4 cellular contexts compared by ENCODE assay signal in genomic region chr4:76243877-76244276, GRCh38. TPM values are rescaled to one million over a fixed set of nuclear protein-coding genes. Genes with fewer than 3 reads are reported as not detected.
A peak's percentile ranks its signal among the peaks of the same experiment; 100 is the strongest.
DNase-seq lines count a peak whose midpoint lies in the region; ATAC-seq, FAIRE-seq and TF ChIP-seq lines count a peak whose summit lies in the region.
"Not testable (repeated sequence)": the region's sequence is repeated elsewhere in the genome, so short reads cannot be mapped to it uniquely, and the experiment has no call there.
"Had no signal": no experiment of that assay in that cellular context is flagged by ENCODE, and none has a peak within 500 bp of the region (broad histone marks: within the 10 kb centered on the region; RNA-seq: fewer than 3 reads in every experiment).

No MANE protein-coding gene starts in this region.

- in situ Hi-C loops in K562 (cut with MboI), result not testable (repeated sequence)

- TF ChIP-seq POLR2A in K562 (conservative IDR thresholded peaks at IDR 0.05), result not testable (repeated sequence)

- not testable (repeated sequence) for BruUV-seq in K562 (replicated peaks; lab: Mats Ljungman, UMichigan)

- TF ChIP-seq RAD21 in K562 (CRISPR knock-in tag; conservative IDR thresholded peaks at IDR 0.05 in 1 of 2, IDR thresholded peaks at IDR 0.05 in 1 of 2), result not testable (repeated sequence)

- H3K4me3 ChIP-seq in HEK293 (ENCODE audit: low read depth, low read length); K562: not testable (repeated sequence)

- not testable (repeated sequence) for H4K20me1 ChIP-seq in K562 (replicated peaks; ENCODE audit: control insufficient read depth, insufficient read depth, low read length)

- POLR2A ChIA-PET in HEK293 (lab: Yijun Ruan, JAX); K562 (lab: Yijun Ruan, JAX): not testable (repeated sequence)

- H3K4me2 ChIP-seq in K562 (ENCODE audit: insufficient read depth, low read length), result not testable (repeated sequence)

- not testable (repeated sequence) for ATAC-seq in K562

- TF ChIP-seq CTCF in HEK293 (tag by site-specific recombination; IDR thresholded peaks at IDR 0.05); K562 (IDR thresholded peaks at IDR 0.05 in 2 of 3, conservative IDR thresholded peaks at IDR 0.05 in 1 of 3; ENCODE audit: insufficient read depth in 2 of 3, low read depth in 1 of 3, low read length in 3 of 3): not testable (repeated sequence)

- H3K36me3 ChIP-seq in HEK293 (ENCODE audit: control insufficient read depth in 2 of 2, insufficient read depth in 1 of 2, low read length in 2 of 2); K562 (ENCODE audit: control insufficient read depth, insufficient read depth, low read length): not testable (repeated sequence)

- TF ChIP-seq EP300 in K562 (IDR thresholded peaks at IDR 0.05; ENCODE audit: low read length), result not testable (repeated sequence)

- intact Hi-C loops in K562 (cut with micrococcal nuclease), result not testable (repeated sequence)

- not testable (repeated sequence) for H3K9ac ChIP-seq in K562 (ENCODE audit: insufficient read depth in 1 of 2, low read depth in 2 of 2, low read length in 2 of 2)

- DNase-seq in K562 (ENCODE audit: extremely low read depth in 1 of 4, low spot score in 3 of 4), result not testable (repeated sequence)

- not testable (repeated sequence) for FAIRE-seq in K562 (lab: Jason Lieb, UNC)

- CTCF ChIA-PET in HEK293 (lab: Yijun Ruan, JAX); K562 (lab: Yijun Ruan, JAX; ENCODE audit: low intra/inter-chr PET ratio): not testable (repeated sequence)

- H3K4me1 ChIP-seq in HEK293 (ENCODE audit: control insufficient read depth, insufficient read depth, low read length); K562 (replicated peaks in 1 of 2; ENCODE audit: control insufficient read depth in 2 of 2, insufficient read depth in 2 of 2, low read length in 2 of 2): not testable (repeated sequence)

- H3K9me1 ChIP-seq in K562 (ENCODE audit: control insufficient read depth, insufficient read depth, low read length), result not testable (repeated sequence)

- H3K9me3 ChIP-seq in HEK293 (ENCODE audit: control insufficient read depth, insufficient read depth, low read depth, low read length); K562 (replicated peaks; ENCODE audit: control insufficient read depth, insufficient read depth, low read depth, low read length): not testable (repeated sequence)

- not testable (repeated sequence) for H3K27ac ChIP-seq in HEK293 (ENCODE audit: extremely low read depth, low read depth, low read length); K562 (ENCODE audit: extremely low read depth, low read depth, low read length)

- H2AFZ ChIP-seq in K562 (ENCODE audit: low read depth, low read length), result not testable (repeated sequence)

- 56% methylated on average over 2 of the region's 2 CpGs for WGBS in K562 (ENCODE audit: insufficient coverage, low coverage, missing lambda C conversion rate)

- H3K27me3 ChIP-seq in K562 (ENCODE audit: control insufficient read depth in 2 of 2, insufficient read depth in 2 of 2, low read length in 2 of 2), result not testable (repeated sequence)

- not testable (repeated sequence) for H3K79me2 ChIP-seq in K562 (ENCODE audit: control insufficient read depth, insufficient read depth, low read length)

TF ChIP-seq in HEK293, 187 proteins besides CTCF, POLR2A, EP300 and RAD21:
- TF ChIP-seq ZNF146 (tag by site-specific recombination; IDR thresholded peaks at IDR 0.05), result peak; percentile 75

TF ChIP-seq in K562, 482 proteins besides CTCF, POLR2A, EP300 and RAD21:
- TF ChIP-seq KDM1A (IDR thresholded peaks at IDR 0.05) (0 out of 4 replicates have a peak, but pooled peaks of 1 of the 2 experiments have one; percentile 20), ZNF146 (CRISPR knock-in tag; IDR thresholded peaks at IDR 0.05; ENCODE audit: unreplicated experiment) (peak; percentile 68)

RNA-seq across cellular contexts. Expression of gene FAM47E, which starts 7.6 kb away (rescaled TPM):
- total RNA-seq in K562 (2011; cell fraction: chromatin; rRNA removed; ENCODE audit: low replicate concordance), result 1.3 and 1.8 TPM in 2 replicates
- total RNA-seq in K562 (2011; cell fraction: nucleolus; rRNA removed), result 0.50 and 0.66 TPM in 2 replicates
- 1.5 and 5.1 TPM in 2 replicates for total RNA-seq in K562 (2011; cell fraction: nucleoplasm; rRNA removed)
- total RNA-seq in K562 (2014; rRNA removed) (3.6 and 3.7 TPM in 2 replicates), K562 (2014; rRNA removed; fragmentation: Illumina TruSeq; extraction: Trizol) (6.4 and 7.4 TPM in 2 replicates), K562 (2015; rRNA removed; fragmentation: Illumina TruSeq; extraction: Trizol) (12.0 and 15.6 TPM in 2 replicates), K562 (2021) (3.7 and 4.8 TPM in 2 replicates)
- polyA plus RNA-seq in K562 (2011; rRNA removed) (0.38 and 4.8 TPM in 2 replicates), K562 (2014; fragmentation: Illumina TruSeq; extraction: Trizol) (5.5 and 6.9 TPM in 2 replicates), K562 (2014; fragmentation: Nextera tagmentation; extraction: Ambion mirVana) (10 to 100 TPM; 11.8 to 12.4 TPM), K562 (2014; rRNA removed) (5.0 and 5.9 TPM in 2 replicates)
- polyA plus RNA-seq in K562 (2011; cell fraction: cytosol; rRNA removed), result 1.2 TPM in 1 of 2 replicates, not detected in the other
- 0.07 and 1.3 TPM in 2 replicates for polyA plus RNA-seq in K562 (2011; cell fraction: nucleus; rRNA removed)
- polyA plus RNA-seq in K562 (2012), result 15.5 and 15.6 TPM in 2 replicates
- polyA minus RNA-seq in K562 (2011; rRNA and poly(A)+ RNA removed), result 0.27 and 3.5 TPM in 2 replicates
- 1.0 TPM in 1 of 2 replicates, not detected in the other for polyA minus RNA-seq in K562 (2011; cell fraction: cytosol; rRNA and poly(A)+ RNA removed)
- polyA minus RNA-seq in K562 (2011; cell fraction: nucleus; rRNA and poly(A)+ RNA removed), result 0.56 and 0.81 TPM in 2 replicates
- total RNA-seq: CD8-positive, alpha-beta memory T cell had no signal
- polyA plus RNA-seq: CD14-positive monocyte; CD8-positive, alpha-beta memory T cell had no signal

RNA-seq across cellular contexts. Expression of gene SCARB2, which starts 30.3 kb away (rescaled TPM):
- total RNA-seq in K562 (2011; cell fraction: chromatin; rRNA removed; ENCODE audit: low replicate concordance), result 31.3 and 49.9 TPM in 2 replicates
- 18.7 and 26.6 TPM in 2 replicates for total RNA-seq in K562 (2011; cell fraction: nucleolus; rRNA removed)
- total RNA-seq in K562 (2011; cell fraction: nucleoplasm; rRNA removed), result 35.0 and 62.6 TPM in 2 replicates
- total RNA-seq in K562 (2014; rRNA removed), result 17.8 and 17.9 TPM in 2 replicates
- total RNA-seq in K562 (2014; rRNA removed; fragmentation: Illumina TruSeq; extraction: Trizol), result 19.3 and 20.0 TPM in 2 replicates
- 25.8 TPM in 2 replicates for total RNA-seq in K562 (2015; rRNA removed; fragmentation: Illumina TruSeq; extraction: Trizol)
- 16.6 and 18.4 TPM in 2 replicates for total RNA-seq in K562 (2021)
- polyA plus RNA-seq in K562 (2011; rRNA removed), result 17.3 and 21.0 TPM in 2 replicates
- 5.9 and 9.0 TPM in 2 replicates for polyA plus RNA-seq in K562 (2011; cell fraction: cytosol; rRNA removed)
- polyA plus RNA-seq in K562 (2011; cell fraction: nucleus; rRNA removed), result 10.3 and 14.5 TPM in 2 replicates
- polyA plus RNA-seq in K562 (2012), result 14.0 and 25.8 TPM in 2 replicates
- 16.9 and 18.9 TPM in 2 replicates for polyA plus RNA-seq in K562 (2014; fragmentation: Illumina TruSeq; extraction: Trizol)
- 1 to 10 TPM; 6.1 to 8.8 TPM for polyA plus RNA-seq in K562 (2014; fragmentation: Nextera tagmentation; extraction: Ambion mirVana)
- polyA plus RNA-seq in K562 (2014; rRNA removed), result 10.1 and 14.9 TPM in 2 replicates
- polyA minus RNA-seq in K562 (2011; rRNA and poly(A)+ RNA removed), result 47.7 and 52.6 TPM in 2 replicates
- 10.3 and 19.3 TPM in 2 replicates for polyA minus RNA-seq in K562 (2011; cell fraction: cytosol; rRNA and poly(A)+ RNA removed)
- 16.0 and 24.0 TPM in 2 replicates for polyA minus RNA-seq in K562 (2011; cell fraction: nucleus; rRNA and poly(A)+ RNA removed)
